ENCODE assay signal across 26 cellular contexts in the genomic region with DNA sequence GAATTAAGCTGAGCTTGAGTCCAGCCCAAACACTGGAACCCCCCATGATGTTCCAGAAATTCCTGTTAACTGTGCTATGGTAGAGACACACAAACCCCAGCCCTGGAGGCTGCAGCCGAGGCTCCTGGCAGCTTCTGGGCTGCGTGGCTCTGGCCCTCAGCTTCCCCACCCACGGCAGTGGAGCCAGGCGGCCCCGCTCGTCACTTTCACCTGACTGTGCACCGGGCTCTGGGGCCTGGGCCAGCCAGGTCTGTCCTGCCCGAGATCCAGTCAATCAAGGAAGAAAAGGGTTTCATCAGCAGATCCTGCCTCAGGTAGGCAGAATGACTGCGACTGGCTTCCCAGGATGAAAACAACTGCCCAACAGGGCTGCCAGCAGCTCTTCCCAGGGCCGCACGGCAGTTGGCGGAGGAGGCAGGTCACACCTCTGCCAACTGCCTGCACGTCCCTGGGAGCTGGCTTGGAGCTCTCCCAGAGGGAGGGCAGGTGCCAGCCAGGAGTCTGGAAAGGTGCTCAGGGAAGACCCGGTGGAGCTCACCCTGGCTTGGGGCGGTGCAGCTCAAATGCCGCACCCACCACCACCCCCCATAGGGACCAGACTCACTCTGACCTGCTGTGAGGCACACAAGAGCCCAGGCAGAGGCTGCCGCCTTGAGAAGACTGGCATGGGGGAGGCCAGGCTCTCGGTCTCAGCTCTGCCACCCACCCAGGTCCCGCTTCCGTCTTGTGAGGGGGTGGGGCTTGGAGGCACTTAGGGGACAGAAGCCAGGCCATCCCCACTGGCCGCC. TPM values are rescaled to one million over a fixed set of nuclear protein-coding genes. Genes with fewer than 3 reads are reported as not detected.
DNase-seq lines count a peak whose midpoint lies in the region; ATAC-seq, FAIRE-seq and TF ChIP-seq lines count a peak whose summit lies in the region.
"Had no signal": no experiment of that assay in that cellular context is flagged by ENCODE, and none has a peak within 500 bp of the region (broad histone marks: within the 10 kb centered on the region; RNA-seq: fewer than 3 reads in every experiment).

No MANE protein-coding gene starts in this region.

- H3K9ac ChIP-seq in K562 (ENCODE audit: insufficient read depth in 1 of 2, low read depth in 2 of 2, low read length in 2 of 2), result no peak overlapping the region; a peak in 1 of 4 replicates
- H3K9ac ChIP-seq in parathyroid adenoma, result no peak overlapping the region
- H3K9ac ChIP-seq in H9 (ENCODE audit: extremely low read depth, insufficient read length, low read length), result no peak overlapping the region
- H3K9ac ChIP-seq: KMS-11, SK-N-SH had no signal

- H3K4me1 ChIP-seq in K562 (replicated peaks in 1 of 2; ENCODE audit: control insufficient read depth in 2 of 2, insufficient read depth in 2 of 2, low read length in 2 of 2) (peaks cover 0 to 20% of the 10 kb centered on the region in 2 experiments; a peak in 2 of 5 replicates), parathyroid adenoma (no peaks in the 10 kb centered on the region), H9 (ENCODE audit: insufficient read depth, low read length) (no peaks in the 10 kb centered on the region)
- H3K4me1 ChIP-seq: HAP-1 had no signal

- H3K4ac ChIP-seq in H9 (ENCODE audit: low read depth, low read length), result no peak overlapping the region

- TF ChIP-seq RAD21 in K562 (CRISPR knock-in tag; conservative IDR thresholded peaks at IDR 0.05 in 1 of 2, IDR thresholded peaks at IDR 0.05 in 1 of 2), result no peak

- no peak overlapping the region for H3K14ac ChIP-seq in H9 (ENCODE audit: insufficient read depth, low read length)

- H3K27ac Mint-ChIP-seq in H9, result no peak overlapping the region
- H3K27ac Mint-ChIP-seq: activated CD4-positive, alpha-beta memory T cell treated with anti-CD3 and anti-CD28 coated beads for 36 hours; activated T-cell treated with anti-CD3 and anti-CD28 coated beads, Interleukin-2, amount 50 U/mL, for 72 hours; effector memory CD8-positive, alpha-beta T cell had no signal

- no peaks in the 10 kb centered on the region for H3K9me1 ChIP-seq in K562 (ENCODE audit: control insufficient read depth, insufficient read depth, low read length)

- H3K27ac ChIP-seq in K562 (ENCODE audit: extremely low read depth, low read depth, low read length) (no peak overlapping the region), parathyroid adenoma (no peak overlapping the region), H9 (ENCODE audit: insufficient read length, low read depth, low read length) (no peak overlapping the region)
- H3K27ac ChIP-seq: HL-60, KMS-11, sigmoid colon had no signal

- H4K5ac ChIP-seq in H9 (ENCODE audit: insufficient read length, low read depth, low read length), result no peak overlapping the region

- in situ Hi-C loops in K562 (cut with MboI), result no loop called here

- intact Hi-C loops in K562 (cut with micrococcal nuclease) (no loop called here), left colon (cut with DNase I, micrococcal nuclease) (no loop called here)

- no peaks in the 10 kb centered on the region for H3K79me1 ChIP-seq in H9 (ENCODE audit: insufficient read depth, low read depth, low read length, poor library complexity, severe bottlenecking)

- no peak for FAIRE-seq in K562 (lab: Jason Lieb, UNC)
- FAIRE-seq: GM12878 had no signal

- TF ChIP-seq EP300 in K562 (IDR thresholded peaks at IDR 0.05; ENCODE audit: low read length), result no peak

- DNase-seq in COR-L47 (lab: John Stamatoyannopoulos, UW) (peak; percentile 53), K562 (ENCODE audit: extremely low read depth in 1 of 4, low spot score in 3 of 4) (no peak), H9 (no peak), left colon (no peak)
- DNase-seq: activated CD4-positive, alpha-beta memory T cell treated with anti-CD3 and anti-CD28 coated beads for 36 hours; activated CD4-positive, CD25-positive, alpha-beta regulatory T cell; activated naive CD4-positive, alpha-beta T cell; activated T-cell treated with anti-CD3 and anti-CD28 coated beads, Interleukin-2, amount 50 U/mL, for 72 hours; DMS153; effector memory CD8-positive, alpha-beta T cell; glutamatergic neuron; MM.1S; NCI-H1105 treated with DMSO at 0.1 percent for 48 hours; NCI-H1930; NCI-H524 treated with DMSO at 0.1 percent for 48 hours; NK-92 treated with Interleukin-12 subunit alpha and Interleukin-12 subunit beta, amount 100 ng/mL, for 24 hours; sigmoid colon; SK-N-SH; stimulated activated CD4-positive, alpha-beta T cell treated with anti-CD3 and anti-CD28 coated beads, Interleukin-12 subunit alpha, Interleukin-12 subunit beta, amount 100 ng/mL, for 4 hours; stimulated activated CD4-positive, alpha-beta T cell treated with anti-CD3 and anti-CD28 coated beads, Interleukin-4, amount 100 ng/mL, for 1 hour had no signal

- H3K56ac ChIP-seq in H9 (ENCODE audit: insufficient read length, low read depth, low read length), result no peak overlapping the region

- H3K79me2 ChIP-seq in K562 (ENCODE audit: control insufficient read depth, insufficient read depth, low read length) (no peaks in the 10 kb centered on the region), parathyroid adenoma (no peaks in the 10 kb centered on the region), H9 (ENCODE audit: insufficient read depth, low read length) (no peaks in the 10 kb centered on the region)

- H4K91ac ChIP-seq in H9 (ENCODE audit: insufficient read length, low read depth, low read length), result no peak overlapping the region

- no peaks in the 10 kb centered on the region for H3K9me3 ChIP-seq in K562 (replicated peaks; ENCODE audit: control insufficient read depth, insufficient read depth, low read depth, low read length)
- no peaks in the 10 kb centered on the region for H3K9me3 ChIP-seq in parathyroid adenoma (ENCODE audit: control insufficient read depth, low read length)
- no peaks in the 10 kb centered on the region for H3K9me3 ChIP-seq in H9 (ENCODE audit: control insufficient read depth, low read depth, low read length)
- H3K9me3 ChIP-seq: HAP-1, sigmoid colon, SK-N-SH, tibial nerve had no signal

- no peak overlapping the region for H2BK12ac ChIP-seq in H9 (ENCODE audit: insufficient read length, low read depth, low read length)

- no peak overlapping the region for H2BK15ac ChIP-seq in H9 (ENCODE audit: low read depth, low read length)

- no peak overlapping the region for H4K8ac ChIP-seq in H9 (replicated peaks; ENCODE audit: insufficient read length, low read depth, low read length)

- H3K27me3 ChIP-seq in K562 (ENCODE audit: control insufficient read depth in 2 of 2, insufficient read depth in 2 of 2, low read length in 2 of 2) (no peaks in the 10 kb centered on the region), parathyroid adenoma (ENCODE audit: control insufficient read depth, insufficient read depth, low read length) (no peaks in the 10 kb centered on the region), H9 (ENCODE audit: insufficient read depth, low read length) (no peaks in the 10 kb centered on the region)
- H3K27me3 ChIP-seq: sigmoid colon, tibial nerve had no signal

- POLR2A ChIA-PET in K562 (lab: Yijun Ruan, JAX), result interaction anchor here (0.6 to 0.7 kb wide), 3 partner anchors 14 to 1734 kb away, joined by 3 to 5 read pairs (median 3); no protein-coding TSS in a partner anchor

- no peak overlapping the region for H3K4me3 Mint-ChIP-seq in H9
- H3K4me3 Mint-ChIP-seq: activated CD4-positive, alpha-beta memory T cell treated with anti-CD3 and anti-CD28 coated beads for 36 hours; activated T-cell treated with anti-CD3 and anti-CD28 coated beads, Interleukin-2, amount 50 U/mL, for 72 hours; effector memory CD8-positive, alpha-beta T cell had no signal

- H3K4me1 Mint-ChIP-seq in H9, result no peaks in the 10 kb centered on the region

- H3T11ph ChIP-seq in H9 (ENCODE audit: low read length), result no peak overlapping the region

- no TSS peak for BruUV-seq in K562 (replicated peaks; lab: Mats Ljungman, UMichigan)

- TF ChIP-seq CTCF in K562 (IDR thresholded peaks at IDR 0.05 in 2 of 3, conservative IDR thresholded peaks at IDR 0.05 in 1 of 3; ENCODE audit: insufficient read depth in 2 of 3, low read depth in 1 of 3, low read length in 3 of 3) (no peak), parathyroid adenoma (IDR thresholded peaks at IDR 0.05) (no peak), H9 (conservative IDR thresholded peaks at IDR 0.05) (no peak)

- no peak overlapping the region for H3K18ac ChIP-seq in H9 (ENCODE audit: insufficient read length, low read depth, low read length)

- H3K27me3 Mint-ChIP-seq in H9 (ENCODE audit: low read depth), result no peaks in the 10 kb centered on the region
- H3K27me3 Mint-ChIP-seq: activated CD4-positive, alpha-beta memory T cell treated with anti-CD3 and anti-CD28 coated beads for 36 hours; effector memory CD8-positive, alpha-beta T cell had no signal

- TF ChIP-seq POLR2A in K562 (conservative IDR thresholded peaks at IDR 0.05), result no peak

- ATAC-seq in K562, result no peak
- ATAC-seq in left colon, result no peak
- ATAC-seq: activated T-cell treated with anti-CD3 and anti-CD28 coated beads, Interleukin-2, amount 50 U/mL, for 72 hours; effector memory CD8-positive, alpha-beta T cell; GM12878 had no signal

- H3K36me3 ChIP-seq in K562 (ENCODE audit: control insufficient read depth, insufficient read depth, low read length) (peaks cover 57% of the 10 kb centered on the region; the same call in 1 of the 3 replicates), parathyroid adenoma (ENCODE audit: control insufficient read depth, insufficient read depth, low read length) (no peaks in the 10 kb centered on the region)

- 86% methylated on average over 13 of the region's 21 CpGs for WGBS in K562 (ENCODE audit: insufficient coverage, low coverage, missing lambda C conversion rate)
- WGBS in H9 (ENCODE audit: extremely low coverage, insufficient read length, low lambda C conversion rate), result no CpG with 5 or more reads among the region's 21 CpGs

- H2BK120ac ChIP-seq in H9 (ENCODE audit: low read depth, low read length, poor library complexity, severe bottlenecking), result no peak overlapping the region

- CTCF ChIA-PET in K562 (lab: Yijun Ruan, JAX; ENCODE audit: low intra/inter-chr PET ratio), result no interaction called here

- H2AFZ ChIP-seq in K562 (ENCODE audit: low read depth, low read length), result no peak overlapping the region
- H2AFZ ChIP-seq in parathyroid adenoma, result no peak overlapping the region
- no peak overlapping the region for H2AFZ ChIP-seq in H9 (ENCODE audit: low read length)

- no peaks in the 10 kb centered on the region for H3K23me2 ChIP-seq in H9 (ENCODE audit: insufficient read length, low read depth, low read length, poor library complexity, severe bottlenecking)

- H2AK5ac ChIP-seq in H9 (ENCODE audit: insufficient read length, low read length), result no peak overlapping the region

- H4K20me1 ChIP-seq in K562 (replicated peaks; ENCODE audit: control insufficient read depth, insufficient read depth, low read length) (no peaks in the 10 kb centered on the region), H9 (ENCODE audit: control insufficient read depth, insufficient read depth, insufficient read length) (no peaks in the 10 kb centered on the region)

- H3K9me3 Mint-ChIP-seq in H9, result no peaks in the 10 kb centered on the region
- H3K9me3 Mint-ChIP-seq: activated CD4-positive, alpha-beta memory T cell treated with anti-CD3 and anti-CD28 coated beads for 36 hours; activated T-cell treated with anti-CD3 and anti-CD28 coated beads, Interleukin-2, amount 50 U/mL, for 72 hours; effector memory CD8-positive, alpha-beta T cell had no signal

- H3K23ac ChIP-seq in H9 (ENCODE audit: insufficient read length, low read depth, low read length), result no peak overlapping the region

- no peak overlapping the region for H2BK5ac ChIP-seq in H9 (ENCODE audit: insufficient read length, low read length)

- H3K4me2 ChIP-seq in K562 (ENCODE audit: insufficient read depth, low read length), result no peak overlapping the region
- peak overlapping the region; percentile 26 for H3K4me2 ChIP-seq in parathyroid adenoma (ENCODE audit: low read length)
- H3K4me2 ChIP-seq in H9 (ENCODE audit: insufficient read depth, insufficient read length, low read length), result no peak overlapping the region
- H3K4me2 ChIP-seq: KMS-11, SK-N-SH had no signal

- H3K4me3 ChIP-seq in K562 (no peak overlapping the region), parathyroid adenoma (ENCODE audit: low read depth, low read length) (no peak overlapping the region)
- H3K4me3 ChIP-seq: GM12878, HAP-1, sigmoid colon, tibial nerve had no signal

- no peak overlapping the region for H2BK20ac ChIP-seq in H9 (ENCODE audit: low read depth, low read length, poor library complexity, severe bottlenecking)

- peaks cover 27 to 88% (median 75%) of the 10 kb centered on the region in 3 experiments for H3K36me3 Mint-ChIP-seq in H9 (ENCODE audit: insufficient read depth in 1 of 3, low read depth in 3 of 3)

RNA-seq across cellular contexts. Expression of a gene that starts 20.7 kb away (rescaled TPM):
- total RNA-seq in K562 (2011; cell fraction: chromatin; rRNA removed; ENCODE audit: low replicate concordance), result 18.5 and 32.2 TPM in 2 replicates
- total RNA-seq in K562 (2011; cell fraction: nucleolus; rRNA removed), result 19.6 and 19.7 TPM in 2 replicates
- total RNA-seq in K562 (2011; cell fraction: nucleoplasm; rRNA removed), result 11.3 and 13.2 TPM in 2 replicates
- 10.9 and 13.4 TPM in 2 replicates for total RNA-seq in K562 (2014; rRNA removed)
- 2.8 and 3.5 TPM in 2 replicates for total RNA-seq in K562 (2014; rRNA removed; fragmentation: Illumina TruSeq; extraction: Trizol)
- total RNA-seq in K562 (2015; rRNA removed; fragmentation: Illumina TruSeq; extraction: Trizol), result 4.2 and 5.9 TPM in 2 replicates
- 37.1 and 38.1 TPM in 2 replicates for total RNA-seq in K562 (2021)
- polyA plus RNA-seq in K562 (2011; rRNA removed), result 4.0 and 4.9 TPM in 2 replicates
- polyA plus RNA-seq in K562 (2011; cell fraction: cytosol; rRNA removed), result 3.6 and 8.4 TPM in 2 replicates
- 9.8 and 12.8 TPM in 2 replicates for polyA plus RNA-seq in K562 (2011; cell fraction: nucleus; rRNA removed)
- polyA plus RNA-seq in K562 (2012), result 13.7 and 16.2 TPM in 2 replicates
- polyA plus RNA-seq in K562 (2014; fragmentation: Illumina TruSeq; extraction: Trizol), result 7.1 and 11.4 TPM in 2 replicates
- 1 to 10 TPM in 1 of 2 experiments, under 1 TPM in 1; 0.82 to 3.1 TPM for polyA plus RNA-seq in K562 (2014; fragmentation: Nextera tagmentation; extraction: Ambion mirVana)
- 8.5 and 8.8 TPM in 2 replicates for polyA plus RNA-seq in K562 (2014; rRNA removed)
- 5.2 and 5.5 TPM in 2 replicates for polyA minus RNA-seq in K562 (2011; rRNA and poly(A)+ RNA removed)
- polyA minus RNA-seq in K562 (2011; cell fraction: cytosol; rRNA and poly(A)+ RNA removed), result 22.5 and 23.8 TPM in 2 replicates
- polyA minus RNA-seq in K562 (2011; cell fraction: nucleus; rRNA and poly(A)+ RNA removed), result 8.8 and 10.9 TPM in 2 replicates
- 63.1 and 63.6 TPM in 2 replicates for total RNA-seq in H9 (2021)
- 10 to 100 TPM; 21.5 to 36.7 TPM for total RNA-seq in left colon

RNA-seq across cellular contexts. Expression of a gene that starts 21.8 kb away (rescaled TPM):
- total RNA-seq in K562 (2011; cell fraction: chromatin; rRNA removed; ENCODE audit: low replicate concordance), result 5.2 and 12.0 TPM in 2 replicates
- 5.4 and 7.3 TPM in 2 replicates for total RNA-seq in K562 (2011; cell fraction: nucleolus; rRNA removed)
- 7.1 and 8.9 TPM in 2 replicates for total RNA-seq in K562 (2011; cell fraction: nucleoplasm; rRNA removed)
- total RNA-seq in K562 (2014; rRNA removed), result 7.5 and 10.3 TPM in 2 replicates
- 4.8 and 4.9 TPM in 2 replicates for total RNA-seq in K562 (2014; rRNA removed; fragmentation: Illumina TruSeq; extraction: Trizol)
- total RNA-seq in K562 (2015; rRNA removed; fragmentation: Illumina TruSeq; extraction: Trizol), result 3.1 and 3.4 TPM in 2 replicates
- total RNA-seq in K562 (2021), result 8.7 and 9.2 TPM in 2 replicates
- polyA plus RNA-seq in K562 (2011; rRNA removed), result 4.1 and 5.9 TPM in 2 replicates
- 4.6 and 5.2 TPM in 2 replicates for polyA plus RNA-seq in K562 (2011; cell fraction: cytosol; rRNA removed)
- 4.3 and 6.5 TPM in 2 replicates for polyA plus RNA-seq in K562 (2011; cell fraction: nucleus; rRNA removed)
- polyA plus RNA-seq in K562 (2012), result 5.6 and 8.1 TPM in 2 replicates
- 7.9 and 8.6 TPM in 2 replicates for polyA plus RNA-seq in K562 (2014; fragmentation: Illumina TruSeq; extraction: Trizol)
- polyA plus RNA-seq in K562 (2014; fragmentation: Nextera tagmentation; extraction: Ambion mirVana), result 1 to 10 TPM; 1.1 to 1.7 TPM
- polyA plus RNA-seq in K562 (2014; rRNA removed), result 6.4 and 10.3 TPM in 2 replicates
- 2.5 and 3.2 TPM in 2 replicates for polyA minus RNA-seq in K562 (2011; rRNA and poly(A)+ RNA removed)
- 4.4 and 7.0 TPM in 2 replicates for polyA minus RNA-seq in K562 (2011; cell fraction: cytosol; rRNA and poly(A)+ RNA removed)
- polyA minus RNA-seq in K562 (2011; cell fraction: nucleus; rRNA and poly(A)+ RNA removed), result 4.0 and 4.4 TPM in 2 replicates
- 16.4 and 17.8 TPM in 2 replicates for total RNA-seq in H9 (2021)
- total RNA-seq in left colon, result 1 to 10 TPM; 2.9 to 6.4 TPM

RNA-seq across cellular contexts. Expression of a gene that starts 55.0 kb away (rescaled TPM):
- total RNA-seq in K562 (2011; cell fraction: chromatin; rRNA removed; ENCODE audit: low replicate concordance), result 4.0 and 7.9 TPM in 2 replicates
- 2.4 and 2.5 TPM in 2 replicates for total RNA-seq in K562 (2011; cell fraction: nucleolus; rRNA removed)
- total RNA-seq in K562 (2011; cell fraction: nucleoplasm; rRNA removed), result 1.8 and 4.4 TPM in 2 replicates
- total RNA-seq in K562 (2014; rRNA removed) (1.0 and 1.5 TPM in 2 replicates), K562 (2014; rRNA removed; fragmentation: Illumina TruSeq; extraction: Trizol) (0.76 and 1.3 TPM in 2 replicates), K562 (2015; rRNA removed; fragmentation: Illumina TruSeq; extraction: Trizol) (0.91 and 0.94 TPM in 2 replicates), K562 (2021) (2.7 and 3.0 TPM in 2 replicates), H9 (2021) (58.7 and 58.9 TPM in 2 replicates), left colon (10 to 100 TPM; 29.6 to 43.2 TPM)
- polyA plus RNA-seq in K562 (2011; rRNA removed) (0.79 and 1.0 TPM in 2 replicates), K562 (2014; fragmentation: Illumina TruSeq; extraction: Trizol) (1.5 and 1.7 TPM in 2 replicates), K562 (2014; fragmentation: Nextera tagmentation; extraction: Ambion mirVana) (under 1 TPM in 1 of 2 experiments, not detected in 1; 0.01 TPM), K562 (2014; rRNA removed) (1.2 and 1.5 TPM in 2 replicates)
- polyA plus RNA-seq in K562 (2011; cell fraction: cytosol; rRNA removed), result 0.77 and 1.4 TPM in 2 replicates
- polyA plus RNA-seq in K562 (2011; cell fraction: nucleus; rRNA removed), result 1.4 and 2.5 TPM in 2 replicates
- polyA plus RNA-seq in K562 (2012), result 0.75 and 1.2 TPM in 2 replicates
- polyA minus RNA-seq in K562 (2011; rRNA and poly(A)+ RNA removed), result 1.5 and 1.9 TPM in 2 replicates
- 1.8 and 2.1 TPM in 2 replicates for polyA minus RNA-seq in K562 (2011; cell fraction: cytosol; rRNA and poly(A)+ RNA removed)
- 1.4 and 1.9 TPM in 2 replicates for polyA minus RNA-seq in K562 (2011; cell fraction: nucleus; rRNA and poly(A)+ RNA removed)
